Comparison of ENCODE assay signal across 31 cellular contexts in genomic region chr1:175272361-175272760, GRCh38.
"Had no signal": no experiment of that assay in that cellular context is flagged by ENCODE, and none has a peak within 500 bp of the region (broad histone marks: within the 10 kb centered on the region; RNA-seq: fewer than 3 reads in every experiment).

No MANE protein-coding gene starts in this region.

- H3K4me3 ChIP-seq: adrenal gland, body of pancreas, colonic mucosa, esophagus squamous epithelium, gastroesophageal sphincter, heart right ventricle had no signal

- H3K36me3 ChIP-seq: adrenal gland, colonic mucosa, esophagus squamous epithelium, gastroesophageal sphincter, heart right ventricle had no signal

- H3K27me3 Mint-ChIP-seq: activated CD4-positive, alpha-beta T cell treated with anti-CD3 and anti-CD28 coated beads for 36 hours; activated naive CD4-positive, alpha-beta T cell treated with anti-CD3 and anti-CD28 coated beads, Interleukin-2, amount 50 U/mL, for 24 hours; activated naive CD8-positive, alpha-beta T cell treated with anti-CD3 and anti-CD28 coated beads for 36 hours; activated naive CD8-positive, alpha-beta T cell treated with anti-CD3 and anti-CD28 coated beads, Interleukin-2, amount 50 U/mL, for 24 hours had no signal

- H3K4me1 Mint-ChIP-seq: activated CD4-positive, alpha-beta T cell treated with anti-CD3 and anti-CD28 coated beads, Interleukin-2, amount 10 ng/mL, durations not matched to agents 24 days and 14 days had no signal

- H3K9me3 Mint-ChIP-seq: activated CD4-positive, alpha-beta memory T cell treated with anti-CD3 and anti-CD28 coated beads for 36 hours; activated naive CD4-positive, alpha-beta T cell treated with anti-CD3 and anti-CD28 coated beads for 36 hours; activated naive CD4-positive, alpha-beta T cell treated with anti-CD3 and anti-CD28 coated beads, Interleukin-2, amount 50 U/mL, for 24 hours; activated naive CD8-positive, alpha-beta T cell treated with anti-CD3 and anti-CD28 coated beads for 36 hours; activated naive CD8-positive, alpha-beta T cell treated with anti-CD3 and anti-CD28 coated beads, Interleukin-2, amount 50 U/mL, for 24 hours; activated T-helper 2 cell treated with anti-CD3 and anti-CD28 coated beads, Interferon-gamma antibody, Interleukin-2, Interleukin-4, amounts not matched to agents 10 μg/mL and 5 μg/mL and 100 μg/mL, durations not matched to agents 14 hours and 24 hours and 36 hours had no signal

- ATAC-seq: activated CD4-positive, alpha-beta T cell treated with anti-CD3 and anti-CD28 coated beads for 36 hours; activated CD8-positive, alpha-beta memory T cell treated with anti-CD3 and anti-CD28 coated beads, Interleukin-2, amount 10 ng/mL, durations not matched to agents 7 days and 5 days; activated CD8-positive, alpha-beta T cell treated with anti-CD3 and anti-CD28 coated beads, Interleukin-2, amount 10 ng/mL, durations not matched to agents 7 days and 5 days; activated naive CD8-positive, alpha-beta T cell treated with anti-CD3 and anti-CD28 coated beads, Interleukin-2, amount 50 U/mL, for 24 hours; body of pancreas; gastroesophageal sphincter; heart right ventricle had no signal

- H3K27me3 ChIP-seq: adrenal gland, body of pancreas, colonic mucosa, esophagus squamous epithelium, gastroesophageal sphincter, heart right ventricle had no signal

- H3K9me3 ChIP-seq: adrenal gland, body of pancreas, colonic mucosa, esophagus squamous epithelium, gastroesophageal sphincter, heart right ventricle had no signal

- H3K4me1 ChIP-seq: adrenal gland, body of pancreas, colonic mucosa, esophagus squamous epithelium, gastroesophageal sphincter had no signal

- H3K27ac Mint-ChIP-seq: activated CD4-positive, alpha-beta memory T cell treated with anti-CD3 and anti-CD28 coated beads for 36 hours; activated CD4-positive, alpha-beta T cell treated with anti-CD3 and anti-CD28 coated beads for 36 hours; activated CD4-positive, alpha-beta T cell treated with anti-CD3 and anti-CD28 coated beads, Interleukin-2, amount 10 ng/mL, durations not matched to agents 24 days and 14 days; activated CD8-positive, alpha-beta memory T cell treated with anti-CD3 and anti-CD28 coated beads, Interleukin-2, amount 10 ng/mL, durations not matched to agents 7 days and 5 days; activated CD8-positive, alpha-beta T cell treated with anti-CD3 and anti-CD28 coated beads, Interleukin-2, amount 10 ng/mL, durations not matched to agents 7 days and 5 days; activated naive CD4-positive, alpha-beta T cell treated with anti-CD3 and anti-CD28 coated beads for 36 hours; activated naive CD4-positive, alpha-beta T cell treated with anti-CD3 and anti-CD28 coated beads, Interleukin-2, amount 50 U/mL, for 24 hours; activated naive CD8-positive, alpha-beta T cell treated with anti-CD3 and anti-CD28 coated beads for 36 hours; activated naive CD8-positive, alpha-beta T cell treated with anti-CD3 and anti-CD28 coated beads, Interleukin-2, amount 50 U/mL, for 24 hours; activated T-helper 1 cell treated with anti-CD3 and anti-CD28 coated beads, Interleukin-12 subunit alpha, Interleukin-12 subunit beta, Interleukin-2, Interleukin-4 antibody, amounts not matched to agents 30 ng/mL and 10 ng/mL and 1 ng/mL, durations not matched to agents 14 hours and 24 hours and 36 hours; activated T-helper 2 cell treated with anti-CD3 and anti-CD28 coated beads, Interferon-gamma antibody, Interleukin-2, Interleukin-4, amounts not matched to agents 10 μg/mL and 5 μg/mL and 100 μg/mL, durations not matched to agents 14 hours and 24 hours and 36 hours had no signal

- H3K36me3 Mint-ChIP-seq: activated CD4-positive, alpha-beta memory T cell treated with anti-CD3 and anti-CD28 coated beads for 36 hours; activated CD8-positive, alpha-beta memory T cell treated with anti-CD3 and anti-CD28 coated beads, Interleukin-2, amount 10 ng/mL, durations not matched to agents 7 days and 5 days; activated naive CD4-positive, alpha-beta T cell treated with anti-CD3 and anti-CD28 coated beads, Interleukin-2, amount 50 U/mL, for 24 hours; activated naive CD8-positive, alpha-beta T cell treated with anti-CD3 and anti-CD28 coated beads for 36 hours had no signal

- H3K27ac ChIP-seq: adrenal gland, body of pancreas, colonic mucosa, epithelial cell of prostate, esophagus squamous epithelium, gastroesophageal sphincter, heart right ventricle had no signal

- DNase-seq: activated CD4-positive, alpha-beta memory T cell treated with anti-CD3 and anti-CD28 coated beads for 36 hours; activated CD4-positive, alpha-beta T cell treated with anti-CD3 and anti-CD28 coated beads for 36 hours; activated CD4-positive, alpha-beta T cell treated with anti-CD3 and anti-CD28 coated beads, Interleukin-2, amount 10 ng/mL, durations not matched to agents 24 days and 14 days; activated CD4-positive, CD25-positive, alpha-beta regulatory T cell; activated CD4-positive, CD25-positive, alpha-beta regulatory T cell treated with anti-CD3 and anti-CD28 coated beads, Interleukin-2, amount 50 U/mL, for 72 hours; activated CD8-positive, alpha-beta memory T cell treated with anti-CD3 and anti-CD28 coated beads, Interleukin-2, amount 10 ng/mL, durations not matched to agents 7 days and 5 days; activated CD8-positive, alpha-beta memory T cell treated with anti-CD3 and anti-CD28 coated beads, Interleukin-2, amount 50 U/mL, for 4 hours; activated CD8-positive, alpha-beta T cell treated with anti-CD3 and anti-CD28 coated beads, Interleukin-2, amount 10 ng/mL, durations not matched to agents 7 days and 5 days; activated effector memory CD4-positive, alpha-beta T cell treated with anti-CD3 and anti-CD28 coated beads, Interleukin-2, amount 50 U/mL, for 16 hours; activated naive CD4-positive, alpha-beta T cell treated with anti-CD3 and anti-CD28 coated beads for 36 hours; activated naive CD8-positive, alpha-beta T cell treated with anti-CD3 and anti-CD28 coated beads for 36 hours; activated naive CD8-positive, alpha-beta T cell treated with anti-CD3 and anti-CD28 coated beads, Interleukin-2, amount 50 U/mL, for 24 hours; activated T-cell treated with anti-CD3 and anti-CD28 coated beads, Interleukin-2, amount 50 U/mL, for 1 hour; activated T-cell treated with anti-CD3 and anti-CD28 coated beads, Interleukin-2, amount 50 U/mL, for 48 hours; adrenal gland; amygdala; aorta; body of pancreas; central memory CD4-positive, alpha-beta T cell; cerebellar nuclear complex; colonic mucosa; effector CD8-positive, alpha-beta T cell; esophagus squamous epithelium; foreskin melanocyte; heart right ventricle; T-helper 2 cell had no signal

- H3K4me3 Mint-ChIP-seq: activated CD4-positive, alpha-beta memory T cell treated with anti-CD3 and anti-CD28 coated beads for 36 hours; activated CD4-positive, alpha-beta T cell treated with anti-CD3 and anti-CD28 coated beads for 36 hours; activated CD4-positive, alpha-beta T cell treated with anti-CD3 and anti-CD28 coated beads, Interleukin-2, amount 10 ng/mL, durations not matched to agents 24 days and 14 days; activated CD8-positive, alpha-beta memory T cell treated with anti-CD3 and anti-CD28 coated beads, Interleukin-2, amount 10 ng/mL, durations not matched to agents 7 days and 5 days; activated CD8-positive, alpha-beta T cell treated with anti-CD3 and anti-CD28 coated beads, Interleukin-2, amount 10 ng/mL, durations not matched to agents 7 days and 5 days; activated naive CD4-positive, alpha-beta T cell treated with anti-CD3 and anti-CD28 coated beads for 36 hours; activated naive CD4-positive, alpha-beta T cell treated with anti-CD3 and anti-CD28 coated beads, Interleukin-2, amount 50 U/mL, for 24 hours; activated naive CD8-positive, alpha-beta T cell treated with anti-CD3 and anti-CD28 coated beads for 36 hours; activated naive CD8-positive, alpha-beta T cell treated with anti-CD3 and anti-CD28 coated beads, Interleukin-2, amount 50 U/mL, for 24 hours; activated T-helper 1 cell treated with anti-CD3 and anti-CD28 coated beads, Interleukin-12 subunit alpha, Interleukin-12 subunit beta, Interleukin-2, Interleukin-4 antibody, amounts not matched to agents 30 ng/mL and 10 ng/mL and 1 ng/mL, durations not matched to agents 14 hours and 24 hours and 36 hours had no signal
